7 cellular contexts compared by ENCODE assay signal in genomic region chr9:122265265-122265900, GRCh38. TPM values are rescaled to one million over a fixed set of nuclear protein-coding genes. Genes with fewer than 3 reads are reported as not detected.
DNase-seq lines count a peak whose midpoint lies in the region; ATAC-seq and TF ChIP-seq lines count a peak whose summit lies in the region.

No MANE protein-coding gene starts in this region.

- peak overlapping the region; percentile 95 to 99 (median 98) for H3K4me3 Mint-ChIP-seq in T-cell
- peak overlapping the region; percentile 91 for H3K4me3 Mint-ChIP-seq in endothelial cell (ENCODE audit: unreplicated experiment)

- no peaks in the 10 kb centered on the region for H3K27me3 Mint-ChIP-seq in T-cell
- H3K27me3 Mint-ChIP-seq in endothelial cell (ENCODE audit: unreplicated experiment): no peaks in the 10 kb centered on the region

- H3K4me1 ChIP-seq in muscle layer of colon (ENCODE audit: insufficient read depth, low read length): peaks cover 46% of the 10 kb centered on the region

- H3K27ac ChIP-seq in muscle layer of colon (ENCODE audit: low read depth, low read length): peak overlapping the region; percentile 74

- peaks cover 14% of the 10 kb centered on the region for H3K36me3 ChIP-seq in muscle layer of colon (ENCODE audit: insufficient read depth, low read length)

- CTCF ChIA-PET in T-cell (lab: Charles Lee): interaction anchor here in 1 of 2 donors (0.9 to 1.9 kb wide), 2 partner anchors 140 to 166 kb away, joined by 4 to 7 read pairs; no protein-coding TSS in a partner anchor

- peak; percentile 56 for DNase-seq in GF-D8 (lab: John Stamatoyannopoulos, UW)
- peak; percentile 11 for DNase-seq in HS-27A (ENCODE audit: low read depth)
- DNase-seq in T-cell: peak in 10 of 34 experiments; percentile 0 to 19 (median 8)
- DNase-seq in endothelial cell (ENCODE audit: low spot score): no peak
- DNase-seq in cerebellar nuclear complex (lab: John Stamatoyannopoulos, UW): no peak

- no peaks in the 10 kb centered on the region for H3K9me3 ChIP-seq in muscle layer of colon (ENCODE audit: low read length)

- H3K36me3 Mint-ChIP-seq in T-cell (peaks cover 10% of the 10 kb centered on the region), endothelial cell (ENCODE audit: low read depth, unreplicated experiment) (peaks cover 11% of the 10 kb centered on the region)

- H3K9me3 Mint-ChIP-seq in T-cell: no peaks in the 10 kb centered on the region
- H3K9me3 Mint-ChIP-seq in endothelial cell (ENCODE audit: unreplicated experiment): no peaks in the 10 kb centered on the region

- TF ChIP-seq CTCF in endothelial cell (IDR thresholded peaks at IDR 0.05; ENCODE audit: unreplicated experiment): no peak

- POLR2A ChIA-PET in T-cell (lab: Charles Lee): interaction anchor here in 1 of 2 donors (0.7 to 1.0 kb wide), 2 partner anchors 10 to 637 kb away, joined by 3 to 7 read pairs; no protein-coding TSS in a partner anchor

- H3K4me3 ChIP-seq in muscle layer of colon (ENCODE audit: low read depth in 1 of 2, low read length in 2 of 2): peak overlapping the region; percentile 82 to 95

- peak overlapping the region; percentile 88 for H3K9ac ChIP-seq in muscle layer of colon (ENCODE audit: low read length)

- peak; percentile 32 for ATAC-seq in GM21423 (IDR thresholded peaks at IDR 0.05; ENCODE audit: unreplicated experiment)
- ATAC-seq in T-cell (replicated peaks in 1 of 4): peak; percentile 17 to 41 (median 32)

- H3K4me1 Mint-ChIP-seq in T-cell (peaks cover 62 to 67% (median 65%) of the 10 kb centered on the region in 3 donors), endothelial cell (ENCODE audit: unreplicated experiment) (peaks cover 44% of the 10 kb centered on the region)

- H3K27me3 ChIP-seq in muscle layer of colon (ENCODE audit: control insufficient read depth in 1 of 2, insufficient read depth in 2 of 2, low read length in 2 of 2): no peaks in the 10 kb centered on the region

- H3K27ac Mint-ChIP-seq in T-cell (peak overlapping the region; percentile 97 to 98), endothelial cell (ENCODE audit: unreplicated experiment) (peak overlapping the region; percentile 96)

RNA-seq across cellular contexts. Expression of gene MRRF, which starts 0.7 kb away (rescaled TPM):
- total RNA-seq in T-cell (10 to 100 TPM; 27.7 to 34.1 (median 29.1) TPM), endothelial cell (ENCODE audit: unreplicated experiment) (40.3 TPM)

RNA-seq across cellular contexts. Expression of gene RBM18, which starts 0.7 kb away (rescaled TPM):
- total RNA-seq in T-cell (10 to 100 TPM; 15.8 to 19.9 (median 17.5) TPM), endothelial cell (ENCODE audit: unreplicated experiment) (22.2 TPM)

RNA-seq across cellular contexts. Expression of gene LHX6, which starts 36.6 kb away (rescaled TPM):
- not detected for total RNA-seq in T-cell
- total RNA-seq in endothelial cell (ENCODE audit: unreplicated experiment): 6.0 TPM

Comparison
In these comparisons a context has a peak if more than half of its experiments do, and no peak if none do; other contexts are left out.
1. DNase-seq: peak in GF-D8 (single experiment) and HS-27A (single experiment); none in endothelial cell (single experiment) and cerebellar nuclear complex (0 of 2).